Comparison of ENCODE assay signal across 1 cellular context in the genomic region with DNA sequence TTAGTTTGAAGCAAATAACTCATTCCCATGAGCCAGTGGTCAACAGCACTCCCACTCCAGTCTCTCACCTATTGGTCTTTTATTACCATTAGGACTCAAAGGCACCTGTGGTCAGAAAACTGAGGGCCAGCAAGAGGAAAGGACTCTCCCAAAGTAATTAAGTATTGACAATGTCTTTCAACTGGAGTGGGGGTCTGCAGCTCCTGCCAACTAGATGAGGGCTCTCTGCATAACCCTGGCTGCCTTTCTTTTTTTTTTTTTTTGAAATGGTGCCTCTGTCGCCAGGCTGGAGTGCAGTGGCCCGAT.
TF ChIP-seq lines count a peak whose summit lies in the region.

No MANE protein-coding gene starts in this region.

TF ChIP-seq in K562, 482 proteins besides CTCF, POLR2A, EP300 and RAD21 (continued from another document):
- TF ChIP-seq L3MBTL2 (IDR thresholded peaks at IDR 0.05) (peak; percentile 28; the same call in 1 of the 2 replicates), ZNF140 (CRISPR knock-in tag; IDR thresholded peaks at IDR 0.05) (peak; percentile 78; the same call in 1 of the 2 replicates), ZNF398 (CRISPR knock-in tag; IDR thresholded peaks at IDR 0.05) (no peak)
- TF ChIP-seq, protein P1, sequence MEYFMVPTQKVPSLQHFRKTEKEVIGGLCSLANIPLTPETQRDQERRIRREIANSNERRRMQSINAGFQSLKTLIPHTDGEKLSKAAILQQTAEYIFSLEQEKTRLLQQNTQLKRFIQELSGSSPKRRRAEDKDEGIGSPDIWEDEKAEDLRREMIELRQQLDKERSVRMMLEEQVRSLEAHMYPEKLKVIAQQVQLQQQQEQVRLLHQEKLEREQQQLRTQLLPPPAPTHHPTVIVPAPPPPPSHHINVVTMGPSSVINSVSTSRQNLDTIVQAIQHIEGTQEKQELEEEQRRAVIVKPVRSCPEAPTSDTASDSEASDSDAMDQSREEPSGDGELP (CRISPR knock-in tag; IDR thresholded peaks at IDR 0.05; ENCODE audit: borderline replicate concordance): no peak
